Comparison of ENCODE assay signal across 1 cellular context in the genomic region with DNA sequence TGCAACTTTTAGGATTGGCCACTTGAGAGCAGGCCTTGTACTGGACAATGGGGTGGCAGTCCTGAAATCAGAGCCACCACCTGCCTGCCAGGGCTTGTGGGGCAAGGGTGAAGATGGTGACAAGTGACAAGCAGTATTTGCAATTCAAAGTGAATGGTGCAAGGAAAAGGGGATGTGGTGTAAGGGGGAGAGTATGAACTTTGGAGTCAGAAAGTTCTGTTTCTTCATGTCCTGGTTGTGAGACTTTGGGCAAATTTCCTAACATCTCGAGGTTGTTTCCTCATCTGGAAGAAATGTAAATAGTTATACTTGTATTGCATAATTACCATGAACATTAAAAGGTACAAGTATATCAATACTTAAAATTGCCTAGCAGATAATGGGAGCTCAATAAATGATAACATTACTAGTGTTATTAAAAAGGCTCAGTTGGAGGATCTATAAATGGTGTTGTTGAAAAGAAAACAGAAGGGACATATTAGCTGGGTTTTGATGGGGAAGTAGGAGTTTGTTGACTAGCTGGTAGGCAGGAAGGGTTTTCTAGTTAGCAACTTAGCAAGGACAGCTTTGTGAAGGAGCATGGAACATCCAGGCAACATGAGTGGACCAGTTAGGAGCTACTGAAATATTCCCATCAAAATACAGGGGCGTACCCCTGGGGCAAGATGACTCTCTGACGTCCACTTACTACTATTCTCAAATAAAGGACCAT.
TF ChIP-seq lines count a peak whose summit lies in the region.

No MANE protein-coding gene starts in this region.

TF ChIP-seq in HepG2, 621 proteins besides CTCF, POLR2A, EP300 and RAD21 (continued from another document and continues in another):
- TF ChIP-seq PATZ1 (CRISPR knock-in tag; IDR thresholded peaks at IDR 0.05) (peak; percentile 40; the same call in 1 of the 2 replicates), ZNF615 (CRISPR knock-in tag; IDR thresholded peaks at IDR 0.05; ENCODE audit: borderline replicate concordance) (no peak), TBL1XR1 (IDR thresholded peaks at IDR 0.05; ENCODE audit: borderline replicate concordance, low read length, partially characterized antibody) (peak; percentile 72), TBX2 (CRISPR knock-in tag; IDR thresholded peaks at IDR 0.05; ENCODE audit: borderline replicate concordance) (peak; percentile 25; the same call in 1 of the 2 replicates), ZNF292 (CRISPR knock-in tag; IDR thresholded peaks at IDR 0.05; ENCODE audit: borderline replicate concordance, low read depth) (0 out of 2 replicates have a peak, but pooled peaks have one; percentile 53), JUNB (CRISPR knock-in tag; IDR thresholded peaks at IDR 0.05; ENCODE audit: borderline replicate concordance) (no peak), DPF2 (CRISPR knock-in tag; IDR thresholded peaks at IDR 0.05; ENCODE audit: borderline replicate concordance, low read depth) (peak; percentile 16; the same call in 1 of the 2 replicates), TARDBP (CRISPR knock-in tag; IDR thresholded peaks at IDR 0.05) (no peak), CEBPG (CRISPR knock-in tag; IDR thresholded peaks at IDR 0.05) (peak; percentile 94), HNF4A (CRISPR knock-in tag; IDR thresholded peaks at IDR 0.05) (peak; percentile 98), ZNF777 (CRISPR knock-in tag; IDR thresholded peaks at IDR 0.05) (no peak), FOXK1 (CRISPR knock-in tag; IDR thresholded peaks at IDR 0.05; ENCODE audit: borderline replicate concordance, low read depth) (peak; percentile 71; the same call in 1 of the 2 replicates), TEAD3 (CRISPR knock-in tag; optimal IDR thresholded peaks at IDR 0.05; ENCODE audit: borderline replicate concordance) (peak; percentile 22), BCL6 (CRISPR knock-in tag; IDR thresholded peaks at IDR 0.05) (peak; percentile 66), ZNF567 (CRISPR knock-in tag; IDR thresholded peaks at IDR 0.05; ENCODE audit: borderline replicate concordance) (no peak), CHD4 (IDR thresholded peaks at IDR 0.05; ENCODE audit: borderline replicate concordance, low read length) (no peak), SKI (IDR thresholded peaks at IDR 0.05; ENCODE audit: partially characterized antibody) (peak; percentile 56), HOXA5 (CRISPR knock-in tag; IDR thresholded peaks at IDR 0.05) (0 out of 2 replicates have a peak, but pooled peaks have one; percentile 17), HMG20B (CRISPR knock-in tag; conservative IDR thresholded peaks at IDR 0.05) (0 out of 2 replicates have a peak, but pooled peaks have one; percentile 53), FOSL1 (CRISPR knock-in tag; IDR thresholded peaks at IDR 0.05; ENCODE audit: borderline replicate concordance) (no peak), ZBTB25 (CRISPR knock-in tag; IDR thresholded peaks at IDR 0.05) (no peak), ZNF841 (CRISPR knock-in tag; IDR thresholded peaks at IDR 0.05; ENCODE audit: borderline replicate concordance) (no peak), NR2C2 (CRISPR knock-in tag; IDR thresholded peaks at IDR 0.05; ENCODE audit: borderline replicate concordance) (peak; percentile 60; the same call in 1 of the 2 replicates), PHF21A (CRISPR knock-in tag; IDR thresholded peaks at IDR 0.05) (0 out of 2 replicates have a peak, but pooled peaks have one; percentile 36), GABPA (IDR thresholded peaks at IDR 0.05; ENCODE audit: low read depth, low read length) (no peak), GABPA (CRISPR knock-in tag; IDR thresholded peaks at IDR 0.05; ENCODE audit: low read depth) (no peak), PAWR (CRISPR knock-in tag; IDR thresholded peaks at IDR 0.05; ENCODE audit: borderline replicate concordance) (no peak), TGIF2 (CRISPR knock-in tag; IDR thresholded peaks at IDR 0.05) (peak; percentile 35; the same call in 1 of the 2 replicates), PCBP1 (IDR thresholded peaks at IDR 0.05; ENCODE audit: borderline replicate concordance, low read depth, low read length) (no peak), ZIK1 (CRISPR knock-in tag; IDR thresholded peaks at IDR 0.05; ENCODE audit: borderline replicate concordance, low read depth) (no peak), ZBTB44 (CRISPR knock-in tag; IDR thresholded peaks at IDR 0.05) (no peak), POLR2AphosphoS5 (IDR thresholded peaks at IDR 0.05; ENCODE audit: low read depth, low read length) (no peak), MXI1 (IDR thresholded peaks at IDR 0.05; ENCODE audit: borderline replicate concordance, low read depth, low read length) (no peak), KLF11 (CRISPR knock-in tag; IDR thresholded peaks at IDR 0.05) (no peak), ZNF160 (CRISPR knock-in tag; IDR thresholded peaks at IDR 0.05) (no peak), ERF (CRISPR knock-in tag; IDR thresholded peaks at IDR 0.05) (no peak), BORCS8-MEF2B (CRISPR knock-in tag; IDR thresholded peaks at IDR 0.05) (no peak), NR2F1 (CRISPR knock-in tag; IDR thresholded peaks at IDR 0.05) (0 out of 4 replicates have a peak, but pooled peaks of 1 of the 2 experiments have one; percentile 8)
- TF ChIP-seq, protein P1, sequence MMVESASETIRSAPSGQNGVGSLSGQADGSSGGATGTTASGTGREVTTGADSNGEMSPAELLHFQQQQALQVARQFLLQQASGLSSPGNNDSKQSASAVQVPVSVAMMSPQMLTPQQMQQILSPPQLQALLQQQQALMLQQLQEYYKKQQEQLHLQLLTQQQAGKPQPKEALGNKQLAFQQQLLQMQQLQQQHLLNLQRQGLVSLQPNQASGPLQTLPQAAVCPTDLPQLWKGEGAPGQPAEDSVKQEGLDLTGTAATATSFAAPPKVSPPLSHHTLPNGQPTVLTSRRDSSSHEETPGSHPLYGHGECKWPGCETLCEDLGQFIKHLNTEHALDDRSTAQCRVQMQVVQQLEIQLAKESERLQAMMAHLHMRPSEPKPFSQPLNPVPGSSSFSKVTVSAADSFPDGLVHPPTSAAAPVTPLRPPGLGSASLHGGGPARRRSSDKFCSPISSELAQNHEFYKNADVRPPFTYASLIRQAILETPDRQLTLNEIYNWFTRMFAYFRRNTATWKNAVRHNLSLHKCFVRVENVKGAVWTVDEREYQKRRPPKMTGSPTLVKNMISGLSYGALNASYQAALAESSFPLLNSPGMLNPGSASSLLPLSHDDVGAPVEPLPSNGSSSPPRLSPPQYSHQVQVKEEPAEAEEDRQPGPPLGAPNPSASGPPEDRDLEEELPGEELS (CRISPR knock-in tag; IDR thresholded peaks at IDR 0.05) = peak; percentile 70
- TF ChIP-seq, protein P2, sequence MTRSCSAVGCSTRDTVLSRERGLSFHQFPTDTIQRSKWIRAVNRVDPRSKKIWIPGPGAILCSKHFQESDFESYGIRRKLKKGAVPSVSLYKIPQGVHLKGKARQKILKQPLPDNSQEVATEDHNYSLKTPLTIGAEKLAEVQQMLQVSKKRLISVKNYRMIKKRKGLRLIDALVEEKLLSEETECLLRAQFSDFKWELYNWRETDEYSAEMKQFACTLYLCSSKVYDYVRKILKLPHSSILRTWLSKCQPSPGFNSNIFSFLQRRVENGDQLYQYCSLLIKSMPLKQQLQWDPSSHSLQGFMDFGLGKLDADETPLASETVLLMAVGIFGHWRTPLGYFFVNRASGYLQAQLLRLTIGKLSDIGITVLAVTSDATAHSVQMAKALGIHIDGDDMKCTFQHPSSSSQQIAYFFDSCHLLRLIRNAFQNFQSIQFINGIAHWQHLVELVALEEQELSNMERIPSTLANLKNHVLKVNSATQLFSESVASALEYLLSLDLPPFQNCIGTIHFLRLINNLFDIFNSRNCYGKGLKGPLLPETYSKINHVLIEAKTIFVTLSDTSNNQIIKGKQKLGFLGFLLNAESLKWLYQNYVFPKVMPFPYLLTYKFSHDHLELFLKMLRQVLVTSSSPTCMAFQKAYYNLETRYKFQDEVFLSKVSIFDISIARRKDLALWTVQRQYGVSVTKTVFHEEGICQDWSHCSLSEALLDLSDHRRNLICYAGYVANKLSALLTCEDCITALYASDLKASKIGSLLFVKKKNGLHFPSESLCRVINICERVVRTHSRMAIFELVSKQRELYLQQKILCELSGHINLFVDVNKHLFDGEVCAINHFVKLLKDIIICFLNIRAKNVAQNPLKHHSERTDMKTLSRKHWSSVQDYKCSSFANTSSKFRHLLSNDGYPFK (CRISPR knock-in tag; IDR thresholded peaks at IDR 0.05; ENCODE audit: borderline replicate concordance) = no peak
- TF ChIP-seq, protein P3, sequence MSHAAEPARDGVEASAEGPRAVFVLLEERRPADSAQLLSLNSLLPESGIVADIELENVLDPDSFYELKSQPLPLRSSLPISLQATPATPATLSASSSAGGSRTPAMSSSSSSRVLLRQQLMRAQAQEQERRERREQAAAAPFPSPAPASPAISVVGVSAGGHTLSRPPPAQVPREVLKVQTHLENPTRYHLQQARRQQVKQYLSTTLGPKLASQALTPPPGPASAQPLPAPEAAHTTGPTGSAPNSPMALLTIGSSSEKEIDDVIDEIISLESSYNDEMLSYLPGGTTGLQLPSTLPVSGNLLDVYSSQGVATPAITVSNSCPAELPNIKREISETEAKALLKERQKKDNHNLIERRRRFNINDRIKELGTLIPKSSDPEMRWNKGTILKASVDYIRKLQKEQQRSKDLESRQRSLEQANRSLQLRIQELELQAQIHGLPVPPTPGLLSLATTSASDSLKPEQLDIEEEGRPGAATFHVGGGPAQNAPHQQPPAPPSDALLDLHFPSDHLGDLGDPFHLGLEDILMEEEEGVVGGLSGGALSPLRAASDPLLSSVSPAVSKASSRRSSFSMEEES (CRISPR knock-in tag; IDR thresholded peaks at IDR 0.05) = peak; percentile 48; the same call in 1 of the 2 replicates
- TF ChIP-seq, protein P4, sequence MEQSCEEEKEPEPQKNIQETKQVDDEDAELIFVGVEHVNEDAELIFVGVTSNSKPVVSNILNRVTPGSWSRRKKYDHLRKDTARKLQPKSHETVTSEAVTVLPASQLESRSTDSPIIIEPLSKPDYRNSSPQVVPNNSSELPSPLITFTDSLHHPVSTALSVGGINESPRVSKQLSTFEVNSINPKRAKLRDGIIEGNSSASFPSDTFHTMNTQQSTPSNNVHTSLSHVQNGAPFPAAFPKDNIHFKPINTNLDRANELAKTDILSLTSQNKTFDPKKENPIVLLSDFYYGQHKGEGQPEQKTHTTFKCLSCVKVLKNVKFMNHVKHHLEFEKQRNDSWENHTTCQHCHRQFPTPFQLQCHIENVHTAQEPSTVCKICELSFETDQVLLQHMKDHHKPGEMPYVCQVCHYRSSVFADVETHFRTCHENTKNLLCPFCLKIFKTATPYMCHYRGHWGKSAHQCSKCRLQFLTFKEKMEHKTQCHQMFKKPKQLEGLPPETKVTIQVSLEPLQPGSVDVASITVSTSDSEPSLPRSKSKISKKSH (CRISPR knock-in tag; IDR thresholded peaks at IDR 0.05; ENCODE audit: borderline replicate concordance) = no peak
- TF ChIP-seq, protein P5, sequence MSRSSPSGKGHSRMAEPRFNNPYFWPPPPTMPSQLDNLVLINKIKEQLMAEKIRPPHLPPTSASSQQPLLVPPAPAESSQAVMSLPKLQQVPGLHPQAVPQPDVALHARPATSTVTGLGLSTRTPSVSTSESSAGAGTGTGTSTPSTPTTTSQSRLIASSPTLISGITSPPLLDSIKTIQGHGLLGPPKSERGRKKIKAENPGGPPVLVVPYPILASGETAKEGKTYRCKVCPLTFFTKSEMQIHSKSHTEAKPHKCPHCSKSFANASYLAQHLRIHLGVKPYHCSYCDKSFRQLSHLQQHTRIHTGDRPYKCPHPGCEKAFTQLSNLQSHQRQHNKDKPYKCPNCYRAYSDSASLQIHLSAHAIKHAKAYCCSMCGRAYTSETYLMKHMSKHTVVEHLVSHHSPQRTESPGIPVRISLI (CRISPR knock-in tag; IDR thresholded peaks at IDR 0.05; ENCODE audit: borderline replicate concordance) = no peak; the same call in 1 of the 2 replicates
